Comparison of ENCODE assay signal across 2 cellular contexts in the genomic region with DNA sequence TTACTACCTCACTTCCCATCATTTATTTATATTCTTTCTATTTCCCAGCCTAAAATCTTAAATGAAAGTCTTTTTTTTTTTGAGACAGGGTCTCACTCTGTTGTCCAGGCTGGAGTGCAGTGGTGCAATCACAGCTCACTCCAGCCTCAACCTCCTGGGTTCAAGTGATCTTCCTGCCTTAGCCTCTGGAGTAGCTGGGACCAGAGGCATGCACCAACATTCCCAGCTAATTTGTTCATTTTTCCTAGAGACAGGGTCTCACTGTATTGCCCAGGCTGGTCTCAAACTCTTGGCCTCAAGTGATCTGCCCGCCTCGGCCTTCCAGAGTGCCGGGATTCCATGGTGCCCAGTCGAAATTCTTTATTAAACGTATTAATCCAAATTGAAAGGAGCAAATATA. TPM values are rescaled to one million over a fixed set of nuclear protein-coding genes. Genes with fewer than 3 reads are reported as not detected.
"Had no signal": no experiment of that assay in that cellular context is flagged by ENCODE, and none has a peak within 500 bp of the region (broad histone marks: within the 10 kb centered on the region; RNA-seq: fewer than 3 reads in every experiment).

No MANE protein-coding gene starts in this region.

RNA-seq across cellular contexts. Expression of a gene that starts 7.4 kb away (rescaled TPM):
- total RNA-seq: G401, GM12878 had no signal
- polyA plus RNA-seq: GM12878 had no signal

RNA-seq across cellular contexts. Expression of a gene that starts 46.1 kb away (rescaled TPM):
- total RNA-seq: G401, GM12878 had no signal
